10 cellular contexts compared by ENCODE assay signal in genomic region chr6:107532707-107533106, GRCh38. TPM values are rescaled to one million over a fixed set of nuclear protein-coding genes. Genes with fewer than 3 reads are reported as not detected.
"Had no signal": no experiment of that assay in that cellular context is flagged by ENCODE, and none has a peak within 500 bp of the region (broad histone marks: within the 10 kb centered on the region; RNA-seq: fewer than 3 reads in every experiment).

No MANE protein-coding gene starts in this region.

- H3K4me1 ChIP-seq: esophagus squamous epithelium, foreskin keratinocyte had no signal

- H3K27me3 ChIP-seq: esophagus squamous epithelium had no signal

- DNase-seq: activated CD4-positive, alpha-beta T cell treated with anti-CD3 and anti-CD28 coated beads, Interleukin-2, amount 50 U/mL, for 1 hour; esophagus squamous epithelium; foreskin keratinocyte; hippocampal formation; kidney glomerular epithelial cell; mucosa of descending colon; naive thymus-derived CD8-positive, alpha-beta T cell; SHP77; small intestine; trophoblast cell had no signal

- H3K4me3 ChIP-seq: esophagus squamous epithelium, mucosa of descending colon had no signal

- ATAC-seq: foreskin keratinocyte; mucosa of descending colon; naive thymus-derived CD8-positive, alpha-beta T cell had no signal

- FAIRE-seq: small intestine had no signal

- H3K27ac ChIP-seq: esophagus squamous epithelium, foreskin keratinocyte had no signal

- H3K9me3 ChIP-seq: esophagus squamous epithelium, mucosa of descending colon had no signal

- H3K36me3 ChIP-seq: esophagus squamous epithelium had no signal

RNA-seq across cellular contexts. Expression of gene SOBP, which starts 42.8 kb away (rescaled TPM):
- total RNA-seq: foreskin keratinocyte had no signal
- polyA plus RNA-seq: foreskin keratinocyte had no signal
